In the genomic region with DNA sequence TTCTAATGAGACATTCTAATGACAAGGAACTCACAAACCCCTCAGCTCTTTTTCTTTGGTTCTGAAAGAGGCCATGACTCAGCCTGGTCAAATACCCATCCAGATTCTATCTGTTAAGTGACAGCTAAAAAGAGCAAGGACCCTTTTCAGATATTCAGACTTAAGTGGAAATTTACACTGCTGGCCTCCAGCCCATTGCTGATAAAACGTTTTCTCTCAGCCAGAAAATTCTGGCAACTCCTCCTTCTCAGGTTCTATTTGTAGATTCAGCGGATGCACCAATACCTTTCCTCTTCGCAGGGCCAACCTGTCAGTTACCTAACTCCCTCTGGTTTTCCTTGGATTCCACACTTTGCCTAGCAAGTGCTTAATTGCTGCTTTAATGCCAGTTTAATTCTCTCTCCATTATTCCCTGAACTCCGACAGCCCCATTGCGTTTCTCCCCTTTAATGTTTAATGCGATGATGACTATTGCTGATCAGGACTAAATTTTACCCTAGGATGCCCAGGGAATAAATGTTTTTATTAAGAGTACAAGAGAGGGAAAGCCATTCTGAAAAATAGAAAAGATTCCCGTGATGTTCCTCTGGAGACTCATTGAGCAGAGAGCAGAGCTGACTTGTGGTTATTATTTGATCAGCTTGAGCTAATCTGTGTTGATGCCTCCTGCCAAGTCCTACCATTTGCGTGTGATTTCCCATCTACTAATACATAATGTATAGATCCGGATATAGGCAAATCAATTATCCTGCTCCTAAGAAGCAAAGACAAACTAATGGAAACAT, we compare ENCODE assay signal across 23 cellular contexts. TPM values are rescaled to one million over a fixed set of nuclear protein-coding genes. Genes with fewer than 3 reads are reported as not detected.
DNase-seq lines count a peak whose midpoint lies in the region; ATAC-seq and TF ChIP-seq lines count a peak whose summit lies in the region.
"Had no signal": no experiment of that assay in that cellular context is flagged by ENCODE, and none has a peak within 500 bp of the region (broad histone marks: within the 10 kb centered on the region; RNA-seq: fewer than 3 reads in every experiment).

No MANE protein-coding gene starts in this region.

- intact Hi-C loops in mammary epithelial cell (cut with micrococcal nuclease): no loop called here

- TF ChIP-seq CTCF in mammary epithelial cell (conservative IDR thresholded peaks at IDR 0.05 in 1 of 2, IDR thresholded peaks at IDR 0.05 in 1 of 2; ENCODE audit: extremely low read depth in 1 of 2, insufficient read depth in 1 of 2, low read depth in 1 of 2, low read length in 2 of 2): no peak

- no peaks in the 10 kb centered on the region for H4K20me1 ChIP-seq in mammary epithelial cell (ENCODE audit: insufficient read depth, low read length)

- dilution Hi-C loops in mammary epithelial cell (cut with HindIII; ENCODE audit: low sequenced_read_pairs): no loop called here

- no peaks in the 10 kb centered on the region for H3K79me2 ChIP-seq in mammary epithelial cell (ENCODE audit: insufficient read depth, low read length)

- H3K9ac ChIP-seq in mammary epithelial cell (ENCODE audit: insufficient read depth, low read length): no peak overlapping the region

- no peaks in the 10 kb centered on the region for H3K4me1 ChIP-seq in mammary epithelial cell (ENCODE audit: insufficient read depth, low read length)
- H3K4me1 ChIP-seq: psoas muscle, suprapubic skin had no signal

- no peak overlapping the region for H3K4me3 ChIP-seq in mammary epithelial cell (replicated peaks in 1 of 3; ENCODE audit: insufficient read depth in 1 of 3, low read depth in 2 of 3, low read length in 3 of 3)
- H3K4me3 ChIP-seq: psoas muscle, suprapubic skin had no signal

- whole genome bisulfite sequencing in mammary epithelial cell (ENCODE audit: low coverage, missing lambda C conversion rate): 76% methylated on average over 9 of the region's 9 CpGs

- no TSS peak for BruUV-seq in mammary epithelial cell (replicated peaks; lab: Mats Ljungman, UMichigan)

- no peak for ATAC-seq in GM21786 (IDR thresholded peaks at IDR 0.05; ENCODE audit: unreplicated experiment)
- ATAC-seq: activated T-cell treated with anti-CD3 and anti-CD28 coated beads, Interleukin-2, amount 50 U/mL, for 4 hours; psoas muscle; WTC11 had no signal

- H2AFZ ChIP-seq in mammary epithelial cell (ENCODE audit: low read depth, low read length): no peak overlapping the region

- in situ Hi-C loops in mammary epithelial cell (cut with MboI; ENCODE audit: low sequenced_read_pairs in 2 of 2): no loop called here

- CTCF ChIA-PET in mammary epithelial cell (lab: Charles Lee; ENCODE audit: low non-redundant PET): no interaction called here

- H3K36me3 ChIP-seq in mammary epithelial cell (ENCODE audit: insufficient read depth, low read length): no peaks in the 10 kb centered on the region
- H3K36me3 ChIP-seq: suprapubic skin had no signal

- no peak overlapping the region for H3K27ac ChIP-seq in mammary epithelial cell (ENCODE audit: insufficient read depth, low read depth, low read length)
- H3K27ac ChIP-seq: 22Rv1, epithelial cell of prostate, psoas muscle, suprapubic skin had no signal

- DNase-seq in NCI-H146 (lab: John Stamatoyannopoulos, UW): peak; percentile 0
- no peak for DNase-seq in NCI-H146 treated with DMSO at 0.1 percent for 48 hours (lab: John Stamatoyannopoulos, UW; ENCODE audit: unreplicated experiment)
- DNase-seq in OCI-M1 (lab: John Stamatoyannopoulos, UW): peak; percentile 31
- DNase-seq in erythroblast (lab: John Stamatoyannopoulos, UW): peak; percentile 10 to 44
- peak; percentile 59 for DNase-seq in retina
- DNase-seq in mammary epithelial cell: no peak
- no peak for DNase-seq in GOT3 (lab: John Stamatoyannopoulos, UW)
- DNase-seq: activated CD4-positive, alpha-beta T cell treated with anti-CD3 and anti-CD28 coated beads, Interleukin-2, amount 10 ng/mL, durations not matched to agents 7 days and 5 days; activated T-cell treated with anti-CD3 and anti-CD28 coated beads, Interleukin-2, amount 50 U/mL, for 4 hours; CD4-positive, CD25-positive, alpha-beta regulatory T cell; cerebellar nuclear complex; Kasumi-1; kidney glomerular epithelial cell; NCI-H446 treated with DMSO at 0.1 percent for 48 hours; NCI-H82; psoas muscle; stimulated activated CD4-positive, alpha-beta T cell treated with anti-CD3 and anti-CD28 coated beads, Interleukin-15, amount 100 ng/mL, for 24 hours; stimulated activated naive CD4-positive, alpha-beta T cell had no signal

- TF ChIP-seq POLR2A in erythroblast (IDR thresholded peaks at IDR 0.05; ENCODE audit: low read length): no peak

- H3K4me2 ChIP-seq in mammary epithelial cell (ENCODE audit: insufficient read depth, low read depth, low read length): no peak overlapping the region

- H3K27me3 ChIP-seq in mammary epithelial cell (ENCODE audit: insufficient read depth, low read length): no peaks in the 10 kb centered on the region
- H3K27me3 ChIP-seq: suprapubic skin had no signal

- H3K9me3 ChIP-seq in mammary epithelial cell (replicated peaks; ENCODE audit: insufficient read depth, low read length): no peaks in the 10 kb centered on the region
- H3K9me3 ChIP-seq: psoas muscle, suprapubic skin had no signal

RNA-seq across cellular contexts. Expression of a gene that starts 35.8 kb away (rescaled TPM):
- 10 to 100 TPM; 78.0 to 93.5 TPM for total RNA-seq in mammary epithelial cell
- 76.9 TPM for polyA plus RNA-seq in mammary epithelial cell
- polyA minus RNA-seq in mammary epithelial cell: 39.2 TPM
- total RNA-seq: CD4-positive, CD25-positive, alpha-beta regulatory T cell had no signal
- polyA plus RNA-seq: CD4-positive, CD25-positive, alpha-beta regulatory T cell had no signal

Comparison
In these comparisons a context has a peak if more than half of its experiments do, and no peak if none do; other contexts are left out.
1. DNase-seq: peak in NCI-H146 (single experiment), OCI-M1 (single experiment), erythroblast (2 of 2) and retina (single experiment); none in NCI-H146 treated with DMSO at 0.1 percent for 48 hours (single experiment), mammary epithelial cell (single experiment) and GOT3 (single experiment).